ENCODE assay signal across 17 cellular contexts in genomic region chr10:113891476-113891875, GRCh38. TPM values are rescaled to one million over a fixed set of nuclear protein-coding genes. Genes with fewer than 3 reads are reported as not detected.
A peak's percentile ranks its signal among the peaks of the same experiment; 100 is the strongest.
DNase-seq lines count a peak whose midpoint lies in the region; ATAC-seq and TF ChIP-seq lines count a peak whose summit lies in the region.
"Had no signal": no experiment of that assay in that cellular context is flagged by ENCODE, and none has a peak within 500 bp of the region (broad histone marks: within the 10 kb centered on the region; RNA-seq: fewer than 3 reads in every experiment).

No MANE protein-coding gene starts in this region.

- H3K27ac ChIP-seq in right atrium auricular region: peak overlapping the region; percentile 36 to 84
- H3K27ac ChIP-seq: right lobe of liver had no signal

- peak overlapping the region; percentile 64 for H3K27ac Mint-ChIP-seq in chondrocyte (ENCODE audit: unreplicated experiment)
- H3K27ac Mint-ChIP-seq: activated CD4-positive, alpha-beta T cell treated with anti-CD3 and anti-CD28 coated beads, Interleukin-2, amount 10 ng/mL, durations not matched to agents 24 days and 14 days; activated naive CD8-positive, alpha-beta T cell treated with anti-CD3 and anti-CD28 coated beads, Interleukin-2, amount 50 U/mL, for 24 hours; IgD-negative memory B cell had no signal

- peaks cover 51% of the 10 kb centered on the region for H3K4me1 Mint-ChIP-seq in chondrocyte (ENCODE audit: low read depth)

- TF ChIP-seq CTCF in chondrocyte (IDR thresholded peaks at IDR 0.05) (peak; percentile 45), right atrium auricular region (IDR thresholded peaks at IDR 0.05) (peak in 1 of 2 donors; percentile 29)

- no peak overlapping the region for H3K4me3 Mint-ChIP-seq in chondrocyte (ENCODE audit: unreplicated experiment)
- H3K4me3 Mint-ChIP-seq: activated CD4-positive, alpha-beta T cell treated with anti-CD3 and anti-CD28 coated beads, Interleukin-2, amount 10 ng/mL, durations not matched to agents 24 days and 14 days; activated naive CD8-positive, alpha-beta T cell treated with anti-CD3 and anti-CD28 coated beads, Interleukin-2, amount 50 U/mL, for 24 hours; activated T-cell treated with anti-CD3 and anti-CD28 coated beads, Interleukin-2, amount 50 U/mL, for 4 hours; naive thymus-derived CD8-positive, alpha-beta T cell had no signal

- no peaks in the 10 kb centered on the region for H3K27me3 ChIP-seq in right atrium auricular region
- H3K27me3 ChIP-seq: right lobe of liver, upper lobe of left lung had no signal

- peaks cover 9% of the 10 kb centered on the region for H3K36me3 Mint-ChIP-seq in chondrocyte (ENCODE audit: low read depth)

- H3K4me1 ChIP-seq in right atrium auricular region: peaks cover 0 to 22% of the 10 kb centered on the region in 2 donors
- H3K4me1 ChIP-seq: right lobe of liver, upper lobe of left lung had no signal

- H3K4me3 ChIP-seq in right atrium auricular region: no peak overlapping the region
- H3K4me3 ChIP-seq: right lobe of liver, upper lobe of left lung had no signal

- H3K27me3 Mint-ChIP-seq in chondrocyte (ENCODE audit: low read depth): no peaks in the 10 kb centered on the region
- H3K27me3 Mint-ChIP-seq: activated CD4-positive, alpha-beta T cell treated with anti-CD3 and anti-CD28 coated beads, Interleukin-2, amount 10 ng/mL, durations not matched to agents 24 days and 14 days; activated naive CD8-positive, alpha-beta T cell treated with anti-CD3 and anti-CD28 coated beads, Interleukin-2, amount 50 U/mL, for 24 hours; IgD-negative memory B cell; naive thymus-derived CD8-positive, alpha-beta T cell had no signal

- ATAC-seq in HG03196 (IDR thresholded peaks at IDR 0.05; ENCODE audit: unreplicated experiment): no peak
- ATAC-seq: activated naive CD8-positive, alpha-beta T cell treated with anti-CD3 and anti-CD28 coated beads, Interleukin-2, amount 50 U/mL, for 24 hours; activated T-cell treated with anti-CD3 and anti-CD28 coated beads, Interleukin-2, amount 50 U/mL, for 4 hours; naive thymus-derived CD8-positive, alpha-beta T cell; right lobe of liver had no signal

- DNase-seq in ELF-1 (ENCODE audit: low read depth, low spot score) (peak; percentile 17), chondrocyte (ENCODE audit: low spot score) (no peak), right atrium auricular region (ENCODE audit: low spot score) (no peak), pons (ENCODE audit: low spot score) (peak; percentile 72), NCI-H2029 (lab: John Stamatoyannopoulos, UW) (no peak), glomerular visceral epithelial cell (ENCODE audit: extremely low spot score) (no peak), NCI-H524 (lab: John Stamatoyannopoulos, UW) (no peak)
- DNase-seq: activated CD4-positive, alpha-beta T cell treated with anti-CD3 and anti-CD28 coated beads, Interleukin-2, amount 10 ng/mL, durations not matched to agents 24 days and 14 days; activated naive CD8-positive, alpha-beta T cell treated with anti-CD3 and anti-CD28 coated beads, Interleukin-2, amount 50 U/mL, for 24 hours; activated T-cell treated with anti-CD3 and anti-CD28 coated beads, Interleukin-2, amount 50 U/mL, for 4 hours; cerebellar nuclear complex; naive thymus-derived CD8-positive, alpha-beta T cell; NCI-H1048; right lobe of liver; upper lobe of left lung had no signal

- H3K9me3 Mint-ChIP-seq in chondrocyte (ENCODE audit: low read depth): no peaks in the 10 kb centered on the region
- H3K9me3 Mint-ChIP-seq: activated T-cell treated with anti-CD3 and anti-CD28 coated beads, Interleukin-2, amount 50 U/mL, for 4 hours; IgD-negative memory B cell had no signal

- peaks cover 8% of the 10 kb centered on the region for H3K36me3 ChIP-seq in right atrium auricular region
- H3K36me3 ChIP-seq: right lobe of liver had no signal

- H3K9me3 ChIP-seq in right atrium auricular region: no peaks in the 10 kb centered on the region
- H3K9me3 ChIP-seq: right lobe of liver, upper lobe of left lung had no signal

RNA-seq across cellular contexts. Expression of gene NHLRC2, which starts 37.0 kb away (rescaled TPM):
- total RNA-seq in chondrocyte (26.3 to 47.2 TPM (median 29.2 TPM) in 3 replicates), right atrium auricular region (10 to 100 TPM; 38.6 to 74.8 TPM)

RNA-seq across cellular contexts. Expression of gene DCLRE1A, which starts 37.6 kb away (rescaled TPM):
- total RNA-seq in chondrocyte: 5.7 to 7.0 TPM (median 6.3 TPM) in 3 replicates
- 1 to 10 TPM; 4.9 to 7.4 TPM for total RNA-seq in right atrium auricular region

Comparison
In these comparisons a context has a peak if more than half of its experiments do, and no peak if none do; other contexts are left out.
1. DNase-seq: peak in ELF-1 (single experiment) and pons (single experiment); none in chondrocyte (single experiment), right atrium auricular region (single experiment), NCI-H2029 (single experiment), glomerular visceral epithelial cell (single experiment) and NCI-H524 (0 of 2).